ENCODE assay signal across 1 cellular context in the genomic region with DNA sequence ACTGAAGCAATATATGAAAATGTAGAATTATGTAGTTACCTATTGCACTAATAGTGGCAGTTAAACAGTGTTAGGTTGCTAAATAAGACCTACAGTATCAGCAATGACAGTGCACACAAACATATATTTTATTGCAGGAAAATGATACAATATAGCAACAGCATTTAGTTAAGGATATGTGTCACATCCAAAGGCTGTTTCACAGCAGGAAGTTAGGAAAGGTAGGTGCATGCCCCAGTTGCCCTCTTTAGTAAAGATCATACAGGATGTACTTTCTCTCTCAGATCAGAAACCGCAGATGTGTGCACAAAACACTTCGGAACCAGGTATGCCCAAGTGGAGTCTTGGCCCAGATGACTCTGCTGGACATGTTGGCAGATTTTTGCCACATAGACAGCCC.
TF ChIP-seq lines count a peak whose summit lies in the region.

No MANE protein-coding gene starts in this region.

TF ChIP-seq in WTC11, 78 proteins besides CTCF, POLR2A, EP300 and RAD21 (continued from another document):
- TF ChIP-seq TEAD4 (CRISPR knock-in tag; IDR thresholded peaks at IDR 0.05): no peak
- TF ChIP-seq, protein P1, sequence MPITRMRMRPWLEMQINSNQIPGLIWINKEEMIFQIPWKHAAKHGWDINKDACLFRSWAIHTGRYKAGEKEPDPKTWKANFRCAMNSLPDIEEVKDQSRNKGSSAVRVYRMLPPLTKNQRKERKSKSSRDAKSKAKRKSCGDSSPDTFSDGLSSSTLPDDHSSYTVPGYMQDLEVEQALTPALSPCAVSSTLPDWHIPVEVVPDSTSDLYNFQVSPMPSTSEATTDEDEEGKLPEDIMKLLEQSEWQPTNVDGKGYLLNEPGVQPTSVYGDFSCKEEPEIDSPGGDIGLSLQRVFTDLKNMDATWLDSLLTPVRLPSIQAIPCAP (CRISPR knock-in tag; IDR thresholded peaks at IDR 0.05): no peak
- TF ChIP-seq, protein P2, sequence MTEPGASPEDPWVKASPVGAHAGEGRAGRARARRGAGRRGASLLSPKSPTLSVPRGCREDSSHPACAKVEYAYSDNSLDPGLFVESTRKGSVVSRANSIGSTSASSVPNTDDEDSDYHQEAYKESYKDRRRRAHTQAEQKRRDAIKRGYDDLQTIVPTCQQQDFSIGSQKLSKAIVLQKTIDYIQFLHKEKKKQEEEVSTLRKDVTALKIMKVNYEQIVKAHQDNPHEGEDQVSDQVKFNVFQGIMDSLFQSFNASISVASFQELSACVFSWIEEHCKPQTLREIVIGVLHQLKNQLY (CRISPR knock-in tag; IDR thresholded peaks at IDR 0.05): no peak
- no peak for TF ChIP-seq ATF1 (CRISPR knock-in tag; IDR thresholded peaks at IDR 0.05)
- TF ChIP-seq JUN (CRISPR knock-in tag; IDR thresholded peaks at IDR 0.05): no peak
- TF ChIP-seq RELA (CRISPR knock-in tag; IDR thresholded peaks at IDR 0.05; ENCODE audit: borderline replicate concordance): no peak
